In the genomic region with DNA sequence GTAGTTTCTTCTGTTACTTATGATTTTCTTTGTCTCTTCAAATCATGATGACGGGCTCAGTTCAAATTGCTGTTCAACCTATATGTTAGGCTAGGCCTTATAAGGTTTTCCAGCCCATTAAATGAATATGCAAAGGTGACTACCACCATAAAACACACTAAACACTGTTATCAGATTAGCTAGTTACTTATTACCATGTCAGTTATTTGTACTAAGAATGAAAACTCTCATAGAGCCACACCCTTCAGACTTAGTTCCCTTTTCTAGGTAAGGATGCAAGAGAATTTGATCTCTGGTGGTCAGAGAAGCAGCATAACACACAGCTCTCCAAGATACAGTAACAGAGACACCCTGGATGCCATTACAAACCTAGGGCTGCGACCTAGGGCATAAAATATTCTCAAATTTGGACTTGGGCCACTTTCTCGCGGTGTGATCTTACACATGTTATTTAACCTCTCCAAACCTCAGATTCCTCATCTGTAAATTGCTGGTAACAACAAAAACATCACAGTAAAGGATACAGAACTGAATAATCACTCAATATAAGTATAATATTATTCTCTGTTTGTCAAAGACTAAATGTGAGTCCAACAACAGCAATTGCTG, we compare ENCODE assay signal across 14 cellular contexts. TPM values are rescaled to one million over a fixed set of nuclear protein-coding genes. Genes with fewer than 3 reads are reported as not detected.
DNase-seq lines count a peak whose midpoint lies in the region; ATAC-seq and TF ChIP-seq lines count a peak whose summit lies in the region.
"Had no signal": no experiment of that assay in that cellular context is flagged by ENCODE, and none has a peak within 500 bp of the region (broad histone marks: within the 10 kb centered on the region; RNA-seq: fewer than 3 reads in every experiment).

No MANE protein-coding gene starts in this region.

- CTCF ChIA-PET in CD4-positive, alpha-beta memory T cell (lab: Charles Lee; ENCODE audit: partially characterized antibody): interaction anchor here (1.3 kb wide), 1 partner anchor 15 kb away, joined by 3 read pairs; no protein-coding TSS in a partner anchor
- CTCF ChIA-PET in activated CD8-positive, alpha-beta T cell treated with anti-CD3 and anti-CD28 coated beads, Interleukin-2, amount 10 ng/mL, durations not matched to agents 7 days and 5 days (lab: Charles Lee): interaction anchor here (1.6 to 2.2 kb wide), 2 partner anchors 16 to 45 kb away, joined by 5 to 7 read pairs; no protein-coding TSS in a partner anchor

- H3K9me3 Mint-ChIP-seq in CD4-positive, alpha-beta memory T cell: no peaks in the 10 kb centered on the region
- H3K9me3 Mint-ChIP-seq in activated CD8-positive, alpha-beta T cell treated with anti-CD3 and anti-CD28 coated beads, Interleukin-2, amount 10 ng/mL, durations not matched to agents 7 days and 5 days (ENCODE audit: insufficient read depth): no peaks in the 10 kb centered on the region
- H3K9me3 Mint-ChIP-seq: mesothelial cell of epicardium had no signal

- peaks cover 12% of the 10 kb centered on the region for H3K4me1 ChIP-seq in hepatocyte (ENCODE audit: insufficient read depth)
- no peaks in the 10 kb centered on the region for H3K4me1 ChIP-seq in CD4-positive, alpha-beta memory T cell (ENCODE audit: insufficient read depth, low read length)
- H3K4me1 ChIP-seq: thyroid gland had no signal

- no peaks in the 10 kb centered on the region for H3K9me2 ChIP-seq in hepatocyte (replicated peaks; ENCODE audit: insufficient read depth)

- DNase-seq in GM12865 (ENCODE audit: low read depth) (peak; percentile 13), hepatocyte (ENCODE audit: low spot score) (peak; percentile 34), NCI-H446 treated with DMSO at 0.1 percent for 48 hours (lab: John Stamatoyannopoulos, UW) (no peak)
- DNase-seq in CD4-positive, alpha-beta memory T cell: no peak
- DNase-seq in activated CD8-positive, alpha-beta T cell treated with anti-CD3 and anti-CD28 coated beads, Interleukin-2, amount 10 ng/mL, durations not matched to agents 7 days and 5 days: no peak
- DNase-seq in activated CD4-positive, alpha-beta T cell treated with anti-CD3 and anti-CD28 coated beads, Interleukin-2, amount 50 U/mL, for 1 hour: no peak
- DNase-seq: aorta; KG1; stimulated activated CD4-positive, alpha-beta T cell treated with anti-CD3 and anti-CD28 coated beads, Interleukin-2, amount 100 ng/mL, for 24 hours; thyroid gland had no signal

- ATAC-seq in GM21717 (IDR thresholded peaks at IDR 0.05; ENCODE audit: unreplicated experiment) (peak; percentile 82), HG03460 (IDR thresholded peaks at IDR 0.05; ENCODE audit: unreplicated experiment) (peak; percentile 85)
- no peak for ATAC-seq in activated CD8-positive, alpha-beta T cell treated with anti-CD3 and anti-CD28 coated beads, Interleukin-2, amount 10 ng/mL, durations not matched to agents 7 days and 5 days

- H3K36me3 ChIP-seq in hepatocyte (replicated peaks; ENCODE audit: insufficient read depth, low read depth): no peaks in the 10 kb centered on the region
- H3K36me3 ChIP-seq in CD4-positive, alpha-beta memory T cell (ENCODE audit: insufficient read depth, low read length): peaks cover under 1% of the 10 kb centered on the region

- TF ChIP-seq CTCF in GM12865 (IDR thresholded peaks at IDR 0.05; ENCODE audit: insufficient read depth, low read depth, low read length, missing control alignments): no peak
- no peak for TF ChIP-seq CTCF in hepatocyte (IDR thresholded peaks at IDR 0.05; ENCODE audit: poor library complexity)

- H3K4me3 Mint-ChIP-seq in CD4-positive, alpha-beta memory T cell: no peak overlapping the region
- no peak overlapping the region for H3K4me3 Mint-ChIP-seq in activated CD8-positive, alpha-beta T cell treated with anti-CD3 and anti-CD28 coated beads, Interleukin-2, amount 10 ng/mL, durations not matched to agents 7 days and 5 days
- H3K4me3 Mint-ChIP-seq: mesothelial cell of epicardium had no signal

- no peaks in the 10 kb centered on the region for H3K27me3 Mint-ChIP-seq in CD4-positive, alpha-beta memory T cell
- H3K27me3 Mint-ChIP-seq in activated CD8-positive, alpha-beta T cell treated with anti-CD3 and anti-CD28 coated beads, Interleukin-2, amount 10 ng/mL, durations not matched to agents 7 days and 5 days (ENCODE audit: low read depth): no peaks in the 10 kb centered on the region

- POLR2A ChIA-PET in CD4-positive, alpha-beta memory T cell (lab: Charles Lee; ENCODE audit: partially characterized antibody): no interaction called here
- POLR2A ChIA-PET in activated CD8-positive, alpha-beta T cell treated with anti-CD3 and anti-CD28 coated beads, Interleukin-2, amount 10 ng/mL, durations not matched to agents 7 days and 5 days (lab: Charles Lee): interaction anchor here (0.6 kb wide), 1 partner anchor 15 kb away, joined by 3 read pairs; no protein-coding TSS in a partner anchor

- WGBS in hepatocyte (ENCODE audit: low lambda C conversion rate, missing lambda C conversion rate): 70% methylated on average over 4 of the region's 4 CpGs

- no peaks in the 10 kb centered on the region for H3K4me1 Mint-ChIP-seq in CD4-positive, alpha-beta memory T cell
- H3K4me1 Mint-ChIP-seq in activated CD8-positive, alpha-beta T cell treated with anti-CD3 and anti-CD28 coated beads, Interleukin-2, amount 10 ng/mL, durations not matched to agents 7 days and 5 days (ENCODE audit: low read depth): no peaks in the 10 kb centered on the region
- H3K4me1 Mint-ChIP-seq: mesothelial cell of epicardium had no signal

- H2AFZ ChIP-seq in hepatocyte: no peak overlapping the region

- H3K79me2 ChIP-seq in hepatocyte: no peaks in the 10 kb centered on the region

- H3K36me3 Mint-ChIP-seq in CD4-positive, alpha-beta memory T cell: peaks cover 36 to 49% of the 10 kb centered on the region in 2 donors
- peaks cover 19% of the 10 kb centered on the region for H3K36me3 Mint-ChIP-seq in activated CD8-positive, alpha-beta T cell treated with anti-CD3 and anti-CD28 coated beads, Interleukin-2, amount 10 ng/mL, durations not matched to agents 7 days and 5 days (ENCODE audit: low read depth)

- peak overlapping the region; percentile 62 for H3K27ac ChIP-seq in hepatocyte
- no peak overlapping the region for H3K27ac ChIP-seq in CD4-positive, alpha-beta memory T cell (ENCODE audit: low read depth, low read length)
- H3K27ac ChIP-seq: BLaER1 treated with 17β-estradiol and CSF1 and Interleukin-3, amounts not matched to agents 10 nM and 100 nM; thyroid gland had no signal

- no peaks in the 10 kb centered on the region for H3K9me3 ChIP-seq in hepatocyte (ENCODE audit: low read depth)
- no peaks in the 10 kb centered on the region for H3K9me3 ChIP-seq in CD4-positive, alpha-beta memory T cell (ENCODE audit: control insufficient read depth in 1 of 2, low read length in 2 of 2)
- H3K9me3 ChIP-seq: BLaER1 treated with 17β-estradiol and CSF1 and Interleukin-3, amounts not matched to agents 10 nM and 100 nM; thyroid gland had no signal

- H3K27ac Mint-ChIP-seq in CD4-positive, alpha-beta memory T cell: no peak overlapping the region
- H3K27ac Mint-ChIP-seq in activated CD8-positive, alpha-beta T cell treated with anti-CD3 and anti-CD28 coated beads, Interleukin-2, amount 10 ng/mL, durations not matched to agents 7 days and 5 days: no peak overlapping the region
- H3K27ac Mint-ChIP-seq: mesothelial cell of epicardium had no signal

- H3K4me3 ChIP-seq in GM12865 (ENCODE audit: low read depth, low read length): no peak overlapping the region
- no peak overlapping the region for H3K4me3 ChIP-seq in hepatocyte
- H3K4me3 ChIP-seq in CD4-positive, alpha-beta memory T cell (ENCODE audit: low read length in 2 of 2): no peak overlapping the region
- H3K4me3 ChIP-seq: BLaER1 treated with 17β-estradiol and CSF1 and Interleukin-3, amounts not matched to agents 10 nM and 100 nM; thyroid gland had no signal

- no peaks in the 10 kb centered on the region for H3K27me3 ChIP-seq in hepatocyte
- H3K27me3 ChIP-seq in CD4-positive, alpha-beta memory T cell (ENCODE audit: insufficient read depth, low read length): no peaks in the 10 kb centered on the region
- H3K27me3 ChIP-seq: BLaER1 treated with 17β-estradiol and CSF1 and Interleukin-3, amounts not matched to agents 10 nM and 100 nM; thyroid gland had no signal

- intact Hi-C loops in CD4-positive, alpha-beta memory T cell (cut with micrococcal nuclease): no loop called here

- no peaks in the 10 kb centered on the region for H4K20me1 ChIP-seq in hepatocyte (ENCODE audit: insufficient read depth, poor library complexity, severe bottlenecking)
- H4K20me1 ChIP-seq: BLaER1 treated with 17β-estradiol and CSF1 and Interleukin-3, amounts not matched to agents 10 nM and 100 nM had no signal

- H3K4me2 ChIP-seq in hepatocyte: peak overlapping the region; percentile 49

RNA-seq across cellular contexts. Expression of a gene that starts 35.6 kb away (rescaled TPM):
- total RNA-seq in hepatocyte: 42.5 and 48.0 TPM in 2 replicates
- polyA plus RNA-seq in hepatocyte: 30.7 and 31.5 TPM in 2 replicates
- total RNA-seq in CD4-positive, alpha-beta memory T cell: 10 to 100 TPM; 13.6 to 20.3 TPM
- 10 to 100 TPM; 14.9 to 21.4 TPM for polyA plus RNA-seq in CD4-positive, alpha-beta memory T cell
- 10 to 100 TPM; 14.3 to 14.5 TPM for total RNA-seq in activated CD8-positive, alpha-beta T cell treated with anti-CD3 and anti-CD28 coated beads, Interleukin-2, amount 10 ng/mL, durations not matched to agents 7 days and 5 days

RNA-seq across cellular contexts. Expression of a gene that starts 36.0 kb away (rescaled TPM):
- total RNA-seq in hepatocyte: 96.7 and 97.7 TPM in 2 replicates
- polyA plus RNA-seq in hepatocyte: 60.5 and 72.1 TPM in 2 replicates
- 10 to 100 TPM; 18.6 to 18.7 TPM for total RNA-seq in CD4-positive, alpha-beta memory T cell
- 10 to 100 TPM; 48.4 to 58.7 TPM for polyA plus RNA-seq in CD4-positive, alpha-beta memory T cell
- 10 to 100 TPM; 59.7 to 62.3 TPM for total RNA-seq in activated CD8-positive, alpha-beta T cell treated with anti-CD3 and anti-CD28 coated beads, Interleukin-2, amount 10 ng/mL, durations not matched to agents 7 days and 5 days

Comparison
In these comparisons a context has a peak if more than half of its experiments do, and no peak if none do; other contexts are left out.
1. DNase-seq: peak in GM12865 (single experiment) and hepatocyte (single experiment); none in NCI-H446 treated with DMSO at 0.1 percent for 48 hours (single experiment), CD4-positive, alpha-beta memory T cell (0 of 5), activated CD8-positive, alpha-beta T cell treated with anti-CD3 and anti-CD28 coated beads, Interleukin-2, amount 10 ng/mL, durations not matched to agents 7 days and 5 days (single experiment) and activated CD4-positive, alpha-beta T cell treated with anti-CD3 and anti-CD28 coated beads, Interleukin-2, amount 50 U/mL, for 1 hour (single experiment).